17 cellular contexts compared by ENCODE assay signal in the genomic region with DNA sequence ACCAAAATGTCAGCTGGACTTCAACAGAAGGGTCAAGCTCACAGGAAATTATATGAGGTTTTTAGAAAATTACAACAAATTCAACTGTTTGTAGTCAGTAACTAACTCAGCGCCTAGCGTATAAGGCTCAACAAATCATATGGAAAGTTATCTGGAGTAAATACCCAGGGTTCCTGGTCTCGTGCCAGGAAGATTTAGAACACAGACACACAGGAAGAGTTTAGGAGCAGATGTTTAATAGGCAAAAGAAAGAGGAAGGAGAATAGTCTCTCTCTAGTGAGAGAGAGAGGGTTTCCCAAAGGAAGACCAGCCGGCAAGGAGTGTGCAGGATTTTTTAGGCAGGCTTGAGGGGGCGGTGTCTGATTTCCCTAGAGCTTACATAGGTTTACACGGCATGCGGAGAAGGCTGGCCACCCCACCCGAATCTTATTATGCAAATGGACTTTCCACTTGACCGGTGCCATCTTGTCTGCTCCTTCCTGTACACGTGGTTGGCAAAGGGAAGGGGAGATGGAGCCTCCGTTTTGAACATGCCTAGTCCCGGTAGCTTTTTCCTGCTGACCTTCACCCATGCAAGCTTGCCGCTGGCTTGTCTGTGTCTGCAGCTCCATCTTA.
"Had no signal": no experiment of that assay in that cellular context is flagged by ENCODE, and none has a peak within 500 bp of the region (broad histone marks: within the 10 kb centered on the region; RNA-seq: fewer than 3 reads in every experiment).

No MANE protein-coding gene starts in this region.

- H3K4me1 ChIP-seq: foreskin keratinocyte, lower lobe of right lung, parathyroid adenoma, stomach, upper lobe of right lung had no signal

- H3K9ac ChIP-seq: parathyroid adenoma had no signal

- H3K9me3 ChIP-seq: lower lobe of right lung, sigmoid colon, stomach, thoracic aorta, upper lobe of right lung had no signal

- ATAC-seq: foreskin keratinocyte, lower lobe of right lung, T-helper 17 cell, upper lobe of right lung had no signal

- H2AFZ ChIP-seq: parathyroid adenoma had no signal

- DNase-seq: activated CD4-positive, alpha-beta T cell treated with anti-CD3 and anti-CD28 coated beads, Interleukin-2, amount 10 ng/mL, durations not matched to agents 7 days and 5 days; activated naive CD4-positive, alpha-beta T cell; activated naive CD8-positive, alpha-beta T cell treated with anti-CD3 and anti-CD28 coated beads, Interleukin-2, amount 10 ng/mL, durations not matched to agents 7 days and 5 days; effector CD8-positive, alpha-beta T cell; foreskin keratinocyte; glutamatergic neuron; immature natural killer cell; lower lobe of right lung; midbrain; sigmoid colon; stimulated activated CD4-positive, alpha-beta T cell treated with anti-CD3 and anti-CD28 coated beads, Interleukin-1b, Interleukin-23, amount 100 ng/mL, for 48 hours; stomach; T-helper 17 cell; upper lobe of right lung had no signal

- H3K36me3 ChIP-seq: lower lobe of right lung, sigmoid colon, stomach, thoracic aorta, upper lobe of right lung had no signal

- H3K27me3 ChIP-seq: foreskin keratinocyte, sigmoid colon, stomach, upper lobe of right lung had no signal

- H3K4me3 ChIP-seq: coronary artery, lower lobe of right lung, sigmoid colon, stomach, thoracic aorta, upper lobe of right lung had no signal

- H3K27ac ChIP-seq: coronary artery, foreskin keratinocyte, lower lobe of right lung, parathyroid adenoma, sigmoid colon, stomach, thoracic aorta, upper lobe of right lung had no signal

- H3K79me2 ChIP-seq: parathyroid adenoma had no signal
